ENCODE assay signal across 13 cellular contexts in the genomic region with DNA sequence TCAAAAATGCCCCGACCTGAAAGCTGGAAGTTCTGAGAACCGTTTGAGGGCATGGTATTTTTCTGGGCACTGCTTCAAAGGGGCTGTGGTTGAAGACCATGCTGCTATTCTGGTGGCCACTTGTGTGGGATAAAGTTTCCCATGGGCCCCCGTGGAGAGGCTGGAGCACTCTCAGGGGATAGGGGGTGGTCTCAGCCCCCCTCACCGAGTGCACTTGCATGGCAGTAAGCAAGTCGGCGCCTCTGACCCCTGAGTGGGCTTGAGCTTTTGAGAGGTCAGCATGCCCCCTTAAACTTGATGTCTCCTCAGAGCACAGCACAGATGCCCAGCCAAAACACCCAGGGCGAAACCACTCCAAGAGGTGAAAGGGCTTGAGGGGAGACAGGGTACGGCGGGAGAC. TPM values are rescaled to one million over a fixed set of nuclear protein-coding genes. Genes with fewer than 3 reads are reported as not detected.
"Had no signal": no experiment of that assay in that cellular context is flagged by ENCODE, and none has a peak within 500 bp of the region (broad histone marks: within the 10 kb centered on the region; RNA-seq: fewer than 3 reads in every experiment).

No MANE protein-coding gene starts in this region.

- DNase-seq: effector memory CD4-positive, alpha-beta T cell; hippocampal formation; left colon; mammary epithelial cell; mucosa of descending colon; naive thymus-derived CD8-positive, alpha-beta T cell; stimulated activated CD4-positive, alpha-beta T cell treated with anti-CD3 and anti-CD28 coated beads, Interleukin-15, amount 100 ng/mL, for 24 hours; stimulated activated CD4-positive, alpha-beta T cell treated with anti-CD3 and anti-CD28 coated beads, Interleukin-1b, Interleukin-23, amount 100 ng/mL, for 48 hours; stimulated activated CD4-positive, alpha-beta T cell treated with anti-CD3 and anti-CD28 coated beads, Interleukin-4, amount 100 ng/mL, for 24 hours; substantia nigra had no signal

- H3K27me3 ChIP-seq: neutrophil had no signal

- H3K27ac ChIP-seq: neutrophil had no signal

- H3K9me3 ChIP-seq: mucosa of descending colon, neutrophil had no signal

- ATAC-seq: esophagus mucosa; left colon; mucosa of descending colon; naive thymus-derived CD8-positive, alpha-beta T cell; stimulated activated memory B cell treated with anti-CD40 and anti-IgM and Interleukin-4, amounts not matched to agents 10 μg/mL and 1 μg/mL and 100 μg/mL, for 72 hours had no signal

- H3K36me3 ChIP-seq: neutrophil had no signal

- H3K4me3 ChIP-seq: mucosa of descending colon had no signal

RNA-seq across cellular contexts. Expression of a gene that starts 35.6 kb away (rescaled TPM):
- polyA plus RNA-seq: naive thymus-derived CD8-positive, alpha-beta T cell had no signal
